In genomic region chr9:6015278-6016157, GRCh38 we compare ENCODE assay signal across 8 cellular contexts. TPM values are rescaled to one million over a fixed set of nuclear protein-coding genes. Genes with fewer than 3 reads are reported as not detected.
DNase-seq lines count a peak whose midpoint lies in the region; ATAC-seq and TF ChIP-seq lines count a peak whose summit lies in the region.

Gene RANBP6, minus strand, starts transcription at chr9:6015624. Its CDS starts 17 bp downstream, at chr9:6015607.

- no peak within 1 kb of the TSS; the same call in 1 of the 2 replicates for H2BK20ac ChIP-seq in IMR-90 (ENCODE audit: low read depth, low read length)

- no peak for TF ChIP-seq CTCF in IMR-90 (conservative IDR thresholded peaks at IDR 0.05; ENCODE audit: low read depth, low read length)

- TF ChIP-seq RAD21 in IMR-90 (IDR thresholded peaks at IDR 0.05; ENCODE audit: low read length): no peak

- H3K9me1 ChIP-seq in IMR-90 (ENCODE audit: insufficient read depth, low read length): peaks cover 3% of the 10 kb centered on the region; the same call in 1 of the 2 replicates

- no peaks in the 10 kb centered on the region; the same call in 1 of the 2 replicates for H3K36me3 ChIP-seq in IMR-90 (ENCODE audit: control insufficient read depth, insufficient read depth, low read length)
- H3K36me3 ChIP-seq in esophagus (ENCODE audit: control insufficient read depth in 2 of 2, insufficient read depth in 2 of 2, low read length in 1 of 2): no peaks in the 10 kb centered on the region
- no peaks in the 10 kb centered on the region for H3K36me3 ChIP-seq in mucosa of stomach (ENCODE audit: control insufficient read depth, insufficient read depth, low read length)

- WGBS in IMR-90 (ENCODE audit: extremely low coverage in 2 of 2, insufficient read length in 1 of 2), 2 experiments: 0% methylated on average over 2 of the region's 43 CpGs; no CpG with 5 or more reads in 1 of the 2 experiments
- 7 to 8% methylated on average over 43 of the region's 43 CpGs for WGBS in esophagus, 2 donors

- H3K14ac ChIP-seq in IMR-90 (replicated peaks; ENCODE audit: low read depth, low read length): peak within 1 kb of the TSS; percentile 72

- CTCF ChIA-PET in IMR-90 (lab: Yijun Ruan, JAX): interaction anchor here (0.7 to 0.9 kb wide), 2 partner anchors 27 to 570 kb away, joined by 6 read pairs; no protein-coding TSS in a partner anchor

- H3K4me3 ChIP-seq in IMR-90 (ENCODE audit: insufficient read depth, low read depth, low read length) (peak within 1 kb of the TSS; percentile 89), esophagus (ENCODE audit: low read depth in 1 of 2, low read length in 2 of 2) (peak within 1 kb of the TSS; percentile 65 to 84), mucosa of stomach (ENCODE audit: low read length) (peak within 1 kb of the TSS; percentile 78)

- H3K9me3 Mint-ChIP-seq in activated T-cell treated with anti-CD3 and anti-CD28 coated beads, Interleukin-2, amount 50 U/mL, for 4 hours: peaks cover 10% of the 10 kb centered on the region

- H3K27ac ChIP-seq in IMR-90 (ENCODE audit: insufficient read depth, low read length) (peak within 1 kb of the TSS; percentile 64), esophagus (ENCODE audit: low read depth in 2 of 2, low read length in 1 of 2) (peak within 1 kb of the TSS; percentile 83 to 95)

- H3K9me3 ChIP-seq in IMR-90 (ENCODE audit: control insufficient read depth, insufficient read depth, low read length) (no peaks in the 10 kb centered on the region), esophagus (ENCODE audit: control insufficient read depth in 2 of 2, insufficient read depth in 1 of 2, low read depth in 1 of 2, low read length in 1 of 2) (no peaks in the 10 kb centered on the region), mucosa of stomach (ENCODE audit: control insufficient read depth, low read length) (no peaks in the 10 kb centered on the region)

- intact Hi-C loops in IMR-90 (cut with micrococcal nuclease): no loop called here

- dilution Hi-C loops in IMR-90 (cut with HindIII; ENCODE audit: low sequenced_read_pairs, unreplicated experiment): no loop called here

- no peaks in the 10 kb centered on the region for H3K27me3 ChIP-seq in IMR-90 (ENCODE audit: control insufficient read depth, insufficient read depth, low read length)
- H3K27me3 ChIP-seq in esophagus (ENCODE audit: control insufficient read depth in 1 of 2, insufficient read depth in 2 of 2, low read length in 2 of 2): no peaks in the 10 kb centered on the region
- no peaks in the 10 kb centered on the region for H3K27me3 ChIP-seq in mucosa of stomach (ENCODE audit: control insufficient read depth, insufficient read depth, low read length)

- DNase-seq in DMS153 (lab: John Stamatoyannopoulos, UW) (peak; percentile 69), IMR-90 (peak; percentile 79)
- DNase-seq in activated T-cell treated with anti-CD3 and anti-CD28 coated beads, Interleukin-2, amount 50 U/mL, for 4 hours: peak; percentile 87
- DNase-seq in stimulated activated CD8-positive, alpha-beta memory T cell treated with anti-CD3 and anti-CD28 coated beads, Interleukin-7, amount 100 ng/mL, for 1 hour (ENCODE audit: low read depth in 2 of 2): peak; percentile 76 to 77

- H4K91ac ChIP-seq in IMR-90 (ENCODE audit: insufficient read depth, low read depth, low read length): peak within 1 kb of the TSS; percentile 70

- peak within 1 kb of the TSS; percentile 93 to 99 for H4K8ac ChIP-seq in IMR-90 (ENCODE audit: low read depth in 2 of 2, low read length in 2 of 2)

- peak within 1 kb of the TSS; percentile 54 for H3K4ac ChIP-seq in IMR-90 (ENCODE audit: low read depth, low read length)

- peak within 1 kb of the TSS; percentile 91 for H2AFZ ChIP-seq in IMR-90 (replicated peaks; ENCODE audit: low read length, poor library complexity)

- no TSS peak for BruUV-seq in IMR-90 (replicated peaks; lab: Mats Ljungman, UMichigan)

- peak within 1 kb of the TSS; percentile 97 for H3K4me2 ChIP-seq in IMR-90 (ENCODE audit: low read depth, low read length)

- H3K23ac ChIP-seq in IMR-90 (ENCODE audit: low read depth, low read length): peak within 1 kb of the TSS; percentile 29

- peak within 1 kb of the TSS; percentile 21 for H2AK9ac ChIP-seq in IMR-90 (replicated peaks; ENCODE audit: low read depth, low read length, poor library complexity)

- H3K18ac ChIP-seq in IMR-90 (ENCODE audit: low read depth, low read length): peak within 1 kb of the TSS; percentile 65; the same call in 1 of the 2 replicates

- no peaks in the 10 kb centered on the region for H3K27me3 Mint-ChIP-seq in activated T-cell treated with anti-CD3 and anti-CD28 coated beads, Interleukin-2, amount 50 U/mL, for 4 hours (ENCODE audit: low read depth)

- H2AK5ac ChIP-seq in IMR-90 (ENCODE audit: low read depth, low read length): no peak within 1 kb of the TSS

- peak; percentile 54; the same call in 1 of the 2 replicates for TF ChIP-seq POLR2A in IMR-90 (IDR thresholded peaks at IDR 0.05; ENCODE audit: low read depth, low read length)

- H2BK15ac ChIP-seq in IMR-90 (ENCODE audit: low read depth, low read length): no peak within 1 kb of the TSS; the same call in 2 of the 3 replicates

- H3K4me1 Mint-ChIP-seq in activated T-cell treated with anti-CD3 and anti-CD28 coated beads, Interleukin-2, amount 50 U/mL, for 4 hours (ENCODE audit: low read depth): peaks cover 35% of the 10 kb centered on the region

- H3K4me1 ChIP-seq in IMR-90 (ENCODE audit: control insufficient read depth, insufficient read depth, low read length) (no peaks in the 10 kb centered on the region), esophagus (ENCODE audit: control insufficient read depth in 2 of 2, insufficient read depth in 2 of 2, low read length in 1 of 2) (peaks cover 0 to 2% of the 10 kb centered on the region in 2 donors), mucosa of stomach (ENCODE audit: control insufficient read depth, insufficient read depth, low read length) (peaks cover 9% of the 10 kb centered on the region)

- H4K20me1 ChIP-seq in IMR-90 (ENCODE audit: insufficient read depth, low read length): peaks cover 5% of the 10 kb centered on the region

- H3K4me3 Mint-ChIP-seq in activated T-cell treated with anti-CD3 and anti-CD28 coated beads, Interleukin-2, amount 50 U/mL, for 4 hours: peak within 1 kb of the TSS; percentile 98

- peak within 1 kb of the TSS; percentile 92 for H4K5ac ChIP-seq in IMR-90 (ENCODE audit: low read depth, low read length)

- POLR2A ChIA-PET in IMR-90 (lab: Charles Lee; ENCODE audit: unreplicated experiment): interaction anchor here (0.6 kb wide), 1 partner anchor 54 kb away, joined by 3 read pairs; no protein-coding TSS in a partner anchor

- peak within 1 kb of the TSS; percentile 85 for H3K56ac ChIP-seq in IMR-90 (ENCODE audit: extremely low read depth, insufficient read depth, low read length)

- peaks cover 20 to 23% of the 10 kb centered on the region in 2 experiments for H3K79me1 ChIP-seq in IMR-90 (ENCODE audit: low read depth in 1 of 2, low read length in 2 of 2)

- in situ Hi-C loops in IMR-90 (cut with MboI; ENCODE audit: low sequenced_read_pairs): no loop called here

- ATAC-seq in GM21529 (IDR thresholded peaks at IDR 0.05; ENCODE audit: unreplicated experiment): peak; percentile 99
- peak; percentile 99 for ATAC-seq in IMR-90 (ENCODE audit: low read depth)
- peak; percentile 98 to 99 for ATAC-seq in activated T-cell treated with anti-CD3 and anti-CD28 coated beads, Interleukin-2, amount 50 U/mL, for 4 hours

- H2BK5ac ChIP-seq in IMR-90 (ENCODE audit: low read depth, low read length, poor library complexity, severe bottlenecking): peak within 1 kb of the TSS; percentile 80

- H2BK120ac ChIP-seq in IMR-90 (ENCODE audit: low read depth, low read length): peak within 1 kb of the TSS; percentile 65

- H3K9ac ChIP-seq in IMR-90 (ENCODE audit: low read depth, low read length): peak within 1 kb of the TSS; percentile 90
- peak within 1 kb of the TSS; percentile 67 for H3K9ac ChIP-seq in mucosa of stomach (ENCODE audit: low read length)

- H3K36me3 Mint-ChIP-seq in activated T-cell treated with anti-CD3 and anti-CD28 coated beads, Interleukin-2, amount 50 U/mL, for 4 hours (ENCODE audit: insufficient read depth): peaks cover 38% of the 10 kb centered on the region

TF ChIP-seq in IMR-90, 13 proteins besides CTCF, POLR2A, EP300 and RAD21:
- TF ChIP-seq SMC3 (IDR thresholded peaks at IDR 0.05; ENCODE audit: low read depth, low read length) (no peak), MAZ (IDR thresholded peaks at IDR 0.05; ENCODE audit: borderline replicate concordance, low read depth, low read length) (peak; percentile 100), MXI1 (IDR thresholded peaks at IDR 0.05; ENCODE audit: borderline replicate concordance, low read depth, low read length) (peak; percentile 72)

TF ChIP-seq in PFSK-1, 5 proteins besides CTCF, POLR2A, EP300 and RAD21:
- TF ChIP-seq SIN3A (IDR thresholded peaks at IDR 0.05; ENCODE audit: borderline replicate concordance, insufficient read depth, low read length) (no peak), POLR2AphosphoS5 (IDR thresholded peaks at IDR 0.05; ENCODE audit: low read depth, low read length) (peak; percentile 86), FOXP2 (optimal IDR thresholded peaks at IDR 0.05; ENCODE audit: borderline replicate concordance, extremely low read depth, extremely low read length, insufficient read depth) (peak; percentile 69), TAF1 (IDR thresholded peaks at IDR 0.05; ENCODE audit: borderline replicate concordance, insufficient read depth, low read length) (peak; percentile 81; the same call in 1 of the 2 replicates)

RNA-seq across cellular contexts. Expression of gene RANBP6, which starts in this region (rescaled TPM):
- total RNA-seq in IMR-90 (2012; rRNA removed): 42.3 and 67.2 TPM in 2 replicates
- polyA plus RNA-seq in IMR-90 (2012; rRNA removed): 6.1 and 7.5 TPM in 2 replicates
- 1.3 and 1.9 TPM in 2 replicates for polyA plus RNA-seq in IMR-90 (2012; cell fraction: cytosol; rRNA removed)
- 0.64 and 3.3 TPM in 2 replicates for polyA plus RNA-seq in IMR-90 (2012; cell fraction: nucleus; rRNA removed; ENCODE audit: low replicate concordance)
- polyA plus RNA-seq in PFSK-1 (2012; ENCODE audit: insufficient read length, low read depth): 3.4 TPM
- 10 to 100 TPM; 19.3 to 20.6 (median 20.0) TPM for total RNA-seq in activated T-cell treated with anti-CD3 and anti-CD28 coated beads, Interleukin-2, amount 50 U/mL, for 4 hours
- 1 to 10 TPM; 4.2 to 5.2 TPM for polyA plus RNA-seq in esophagus

Comparison
In these comparisons a context has a peak if more than half of its experiments do, and no peak if none do; other contexts are left out.
1. Peak in every context shown above with its lines: DNase-seq, ATAC-seq, H3K4me3 ChIP-seq and H3K27ac ChIP-seq.